27 cellular contexts compared by ENCODE assay signal in genomic region chr13:93716623-93717022, GRCh38.
"Had no signal": no experiment of that assay in that cellular context is flagged by ENCODE, and none has a peak within 500 bp of the region (broad histone marks: within the 10 kb centered on the region; RNA-seq: fewer than 3 reads in every experiment).

No MANE protein-coding gene starts in this region.

- H3K27ac ChIP-seq: left ventricle myocardium inferior, pancreas, prostate gland, tibial nerve, vagina had no signal

- H3K4me2 ChIP-seq: smooth muscle cell had no signal

- ATAC-seq: mucosa of descending colon; naive thymus-derived CD4-positive, alpha-beta T cell; natural killer cell treated with Interleukin-12 subunit alpha and Interleukin-12 subunit beta and Interleukin-15 and Interleukin-18, amount 100 ng/mL, for 72 hours; pancreas; right cardiac atrium; sciatic nerve; stimulated activated memory B cell treated with anti-CD40 and anti-IgM and Interleukin-4, amounts not matched to agents 10 μg/mL and 1 μg/mL and 100 μg/mL, for 72 hours; stimulated activated naive CD8-positive, alpha-beta T cell treated with anti-CD3 and anti-CD28 coated beads, Interleukin-15, amount 100 ng/mL, for 72 hours had no signal

- H3K4me3 ChIP-seq: left ventricle myocardium inferior, lung, mucosa of descending colon, pancreas, prostate gland, smooth muscle cell, tibial nerve, vagina had no signal

- H3K9me3 ChIP-seq: mucosa of descending colon, pancreas, prostate gland, vagina had no signal

- DNase-seq: hypothalamus; immature natural killer cell; islet precursor cell; left ventricle myocardium inferior; midbrain; mucosa of descending colon; naive thymus-derived CD4-positive, alpha-beta T cell; nucleus accumbens; pancreas; posterior cingulate gyrus; retina; right cardiac atrium; stimulated activated CD4-positive, alpha-beta T cell treated with anti-CD3 and anti-CD28 coated beads, Interleukin-1b, Interleukin-23, amount 100 ng/mL, for 48 hours; stimulated activated CD4-positive, alpha-beta T cell treated with anti-CD3 and anti-CD28 coated beads, Interleukin-2, amount 100 ng/mL, for 48 hours; stimulated activated CD4-positive, alpha-beta T cell treated with anti-CD3 and anti-CD28 coated beads, Interleukin-4, amount 100 ng/mL, for 4 hours; stimulated activated CD8-positive, alpha-beta memory T cell treated with anti-CD3 and anti-CD28 coated beads, Interleukin-4, amount 100 ng/mL, for 48 hours; stimulated activated naive CD4-positive, alpha-beta T cell treated with Interleukin-2 at 50 U/mL for 16 hours; stimulated activated naive CD8-positive, alpha-beta T cell treated with anti-CD3 and anti-CD28 coated beads, Interleukin-15, amount 100 ng/mL, for 72 hours; substantia nigra had no signal

- H3K36me3 ChIP-seq: left ventricle myocardium inferior, pancreas, prostate gland, tibial nerve, vagina had no signal

- H3K4me1 ChIP-seq: left ventricle myocardium inferior, pancreas, prostate gland, tibial nerve, vagina had no signal

- H3K27me3 ChIP-seq: tibial nerve, vagina had no signal
